In genomic region chr6:46637145-46637544, GRCh38 we compare ENCODE assay signal across 18 cellular contexts. TPM values are rescaled to one million over a fixed set of nuclear protein-coding genes. Genes with fewer than 3 reads are reported as not detected.
DNase-seq lines count a peak whose midpoint lies in the region; ATAC-seq, FAIRE-seq and TF ChIP-seq lines count a peak whose summit lies in the region.
"Had no signal": no experiment of that assay in that cellular context is flagged by ENCODE, and none has a peak within 500 bp of the region (broad histone marks: within the 10 kb centered on the region; RNA-seq: fewer than 3 reads in every experiment).

No MANE protein-coding gene starts in this region.

- TF ChIP-seq CTCF in MCF 10A (IDR thresholded peaks at IDR 0.05; ENCODE audit: unreplicated experiment) (no peak), breast epithelium (IDR thresholded peaks at IDR 0.05) (no peak), astrocyte (IDR thresholded peaks at IDR 0.05; ENCODE audit: insufficient read depth, low read depth, low read length) (no peak), foreskin fibroblast (IDR thresholded peaks at IDR 0.05; ENCODE audit: low read depth, low read length) (no peak), right lobe of liver (IDR thresholded peaks at IDR 0.05) (no peak)

- CTCF ChIA-PET in MCF 10A (lab: Yijun Ruan, JAX), result interaction anchor here (2.1 kb wide), 1 partner anchor 13 kb away, joined by 6 read pairs; no protein-coding TSS in a partner anchor

- TF ChIP-seq POLR2A in breast epithelium (IDR thresholded peaks at IDR 0.05), result no peak
- no peak for TF ChIP-seq POLR2A in right lobe of liver (IDR thresholded peaks at IDR 0.05)

- H3K9me3 ChIP-seq in breast epithelium, result no peaks in the 10 kb centered on the region
- no peaks in the 10 kb centered on the region for H3K9me3 ChIP-seq in astrocyte (ENCODE audit: insufficient read depth, low read depth, low read length)
- H3K9me3 ChIP-seq in right lobe of liver, result no peaks in the 10 kb centered on the region
- H3K9me3 ChIP-seq: heart right ventricle had no signal

- H3K4me1 ChIP-seq in breast epithelium (no peaks in the 10 kb centered on the region), astrocyte (ENCODE audit: insufficient read depth, low read length) (no peaks in the 10 kb centered on the region), right lobe of liver (peaks cover 0 to 5% (median 0%) of the 10 kb centered on the region in 4 donors)

- WGBS in right lobe of liver (ENCODE audit: insufficient coverage, low coverage, low lambda C conversion rate, missing lambda C conversion rate), result 68% methylated on average over 5 of the region's 5 CpGs

- no peak for FAIRE-seq in astrocyte (lab: Jason Lieb, UNC)

- H3K4me3 ChIP-seq in breast epithelium (no peak overlapping the region), astrocyte (ENCODE audit: insufficient read depth, low read depth, low read length) (no peak overlapping the region), foreskin fibroblast (ENCODE audit: low read depth in 1 of 2, low read length in 2 of 2) (no peak overlapping the region), right lobe of liver (no peak overlapping the region)
- H3K4me3 ChIP-seq: heart right ventricle had no signal

- no peaks in the 10 kb centered on the region for H3K27me3 Mint-ChIP-seq in MCF 10A (ENCODE audit: insufficient read depth, unreplicated experiment)
- H3K27me3 Mint-ChIP-seq in astrocyte (ENCODE audit: low read depth, unreplicated experiment), result no peaks in the 10 kb centered on the region

- H3K27ac ChIP-seq in breast epithelium, result no peak overlapping the region
- no peak overlapping the region for H3K27ac ChIP-seq in astrocyte (ENCODE audit: low read depth, low read length)
- no peak overlapping the region for H3K27ac ChIP-seq in right lobe of liver
- H3K27ac ChIP-seq: 22Rv1, heart right ventricle had no signal

- H3K36me3 ChIP-seq in breast epithelium (no peaks in the 10 kb centered on the region), astrocyte (ENCODE audit: insufficient read depth, low read length) (no peaks in the 10 kb centered on the region), right lobe of liver (no peaks in the 10 kb centered on the region)

- H3K4me3 Mint-ChIP-seq in MCF 10A (ENCODE audit: unreplicated experiment) (peak overlapping the region; percentile 44), astrocyte (ENCODE audit: unreplicated experiment) (no peak overlapping the region)
- H3K4me3 Mint-ChIP-seq: activated CD4-positive, alpha-beta memory T cell treated with anti-CD3 and anti-CD28 coated beads, Interleukin-2, amount 10 ng/mL, durations not matched to agents 7 days and 5 days; natural killer cell had no signal

- no peaks in the 10 kb centered on the region for H4K20me1 ChIP-seq in astrocyte (ENCODE audit: insufficient read depth, low read length)

- H3K4me2 ChIP-seq in astrocyte (ENCODE audit: low read length), result no peak overlapping the region

- H3K4me1 Mint-ChIP-seq in MCF 10A (ENCODE audit: insufficient read depth, unreplicated experiment) (peaks cover 30% of the 10 kb centered on the region), astrocyte (ENCODE audit: low read depth, unreplicated experiment) (peaks cover 3% of the 10 kb centered on the region)
- H3K4me1 Mint-ChIP-seq: activated CD4-positive, alpha-beta memory T cell treated with anti-CD3 and anti-CD28 coated beads, Interleukin-2, amount 10 ng/mL, durations not matched to agents 7 days and 5 days; natural killer cell had no signal

- H3K9me3 Mint-ChIP-seq in MCF 10A (ENCODE audit: unreplicated experiment), result no peaks in the 10 kb centered on the region
- no peaks in the 10 kb centered on the region for H3K9me3 Mint-ChIP-seq in astrocyte (ENCODE audit: unreplicated experiment)
- H3K9me3 Mint-ChIP-seq: activated CD4-positive, alpha-beta memory T cell treated with anti-CD3 and anti-CD28 coated beads, Interleukin-2, amount 10 ng/mL, durations not matched to agents 7 days and 5 days; activated T-helper 2 cell treated with anti-CD3 and anti-CD28 coated beads, Interferon-gamma antibody, Interleukin-2, Interleukin-4, amounts not matched to agents 10 μg/mL and 5 μg/mL and 100 μg/mL, durations not matched to agents 14 hours and 24 hours and 36 hours; natural killer cell had no signal

- H3K9ac ChIP-seq in astrocyte (ENCODE audit: low read length), result no peak overlapping the region

- H2AFZ ChIP-seq in astrocyte (ENCODE audit: low read depth, low read length), result no peak overlapping the region

- POLR2A ChIA-PET in MCF 10A (lab: Yijun Ruan, JAX), result interaction anchor here (0.8 to 8.1 kb wide), 6 partner anchors 10 to 407 kb away, joined by 3 to 168 read pairs (median 6); partner anchors contain the start of genes CYP39A1 and SLC25A27

- H3K36me3 Mint-ChIP-seq in MCF 10A (ENCODE audit: insufficient read depth, unreplicated experiment) (peaks cover 4% of the 10 kb centered on the region), astrocyte (ENCODE audit: low read depth, unreplicated experiment) (no peaks in the 10 kb centered on the region)
- H3K36me3 Mint-ChIP-seq: natural killer cell had no signal

- H3K27me3 ChIP-seq in breast epithelium (no peaks in the 10 kb centered on the region), astrocyte (ENCODE audit: insufficient read depth, low read length) (no peaks in the 10 kb centered on the region), right lobe of liver (no peaks in the 10 kb centered on the region)
- H3K27me3 ChIP-seq: heart right ventricle had no signal

- no peaks in the 10 kb centered on the region for H3K79me2 ChIP-seq in astrocyte (ENCODE audit: insufficient read depth, low read length)

- BruUV-seq in MCF 10A (replicated peaks; lab: Mats Ljungman, UMichigan), result no TSS peak

- H3K27ac Mint-ChIP-seq in MCF 10A (ENCODE audit: low read depth, unreplicated experiment), result peak overlapping the region; percentile 98
- H3K27ac Mint-ChIP-seq in astrocyte (ENCODE audit: unreplicated experiment), result no peak overlapping the region
- H3K27ac Mint-ChIP-seq: activated CD4-positive, alpha-beta memory T cell treated with anti-CD3 and anti-CD28 coated beads, Interleukin-2, amount 10 ng/mL, durations not matched to agents 7 days and 5 days; activated T-helper 2 cell treated with anti-CD3 and anti-CD28 coated beads, Interferon-gamma antibody, Interleukin-2, Interleukin-4, amounts not matched to agents 10 μg/mL and 5 μg/mL and 100 μg/mL, durations not matched to agents 14 hours and 24 hours and 36 hours; natural killer cell had no signal

- ATAC-seq in right lobe of liver, result no peak
- ATAC-seq: natural killer cell had no signal

- intact Hi-C loops in MCF 10A (cut with micrococcal nuclease), result loop anchor here (1.0 kb wide), 1 partner anchor 15 kb away; the partner anchor contains the start of genes CYP39A1 and SLC25A27
- intact Hi-C loops in breast epithelium (cut with DNase I; ENCODE audit: low total_unique reads), result no loop called here
- intact Hi-C loops in right lobe of liver (cut with DNase I), result no loop called here

- DNase-seq in MCF 10A (ENCODE audit: unreplicated experiment), result peak; percentile 96
- no peak for DNase-seq in breast epithelium (ENCODE audit: low spot score in 2 of 2)
- peak; percentile 4 for DNase-seq in astrocyte (ENCODE audit: low read depth)
- peak; percentile 15 to 89 for DNase-seq in foreskin fibroblast
- no peak for DNase-seq in right lobe of liver
- no peak for DNase-seq in A172 (ENCODE audit: low spot score)
- no peak for DNase-seq in GF-D8 (lab: John Stamatoyannopoulos, UW)
- no peak for DNase-seq in NCI-H748 (lab: John Stamatoyannopoulos, UW; ENCODE audit: unreplicated experiment)
- DNase-seq: activated CD4-positive, alpha-beta memory T cell treated with anti-CD3 and anti-CD28 coated beads, Interleukin-2, amount 10 ng/mL, durations not matched to agents 7 days and 5 days; COR-L47; effector CD4-positive, alpha-beta T cell; GOT3; heart right ventricle; natural killer cell; NCI-H2029; stimulated activated CD4-positive, alpha-beta T cell treated with anti-CD3 and anti-CD28 coated beads, Interleukin-4, amount 100 ng/mL, for 24 hours had no signal

RNA-seq across cellular contexts. Expression of gene CYP39A1, which starts 15.5 kb away (rescaled TPM):
- total RNA-seq in MCF 10A (2022) (7.2 and 7.4 TPM in 2 replicates), breast epithelium (10 to 100 TPM in 1 of 3 donors, 1 to 10 TPM in 2; 1.6 to 12.3 (median 6.9) TPM), astrocyte (0.72 and 0.84 TPM in 2 replicates), right lobe of liver (10 to 100 TPM; 21.2 to 59.7 (median 37.2) TPM)
- total RNA-seq in A172 (2014; rRNA removed; shearing (Covaris generic)), result not detected in 2 replicates
- total RNA-seq: activated CD4-positive, alpha-beta memory T cell treated with anti-CD3 and anti-CD28 coated beads, Interleukin-2, amount 10 ng/mL, durations not matched to agents 7 days and 5 days; activated T-helper 2 cell treated with anti-CD3 and anti-CD28 coated beads, Interferon-gamma antibody, Interleukin-2, Interleukin-4, amounts not matched to agents 10 μg/mL and 5 μg/mL and 100 μg/mL, durations not matched to agents 14 hours and 24 hours and 36 hours; natural killer cell had no signal

RNA-seq across cellular contexts. Expression of gene SLC25A27, which starts 15.6 kb away (rescaled TPM):
- total RNA-seq in MCF 10A (2022), result 21.7 and 36.9 TPM in 2 replicates
- total RNA-seq in breast epithelium, result 10 to 100 TPM; 27.0 to 81.7 (median 37.4) TPM
- 4.3 and 4.4 TPM in 2 replicates for total RNA-seq in astrocyte
- total RNA-seq in right lobe of liver, result 10 to 100 TPM in 5 of 6 experiments, 1 to 10 TPM in 1; 8.8 to 21.0 (median 14.2) TPM
- total RNA-seq in A172 (2014; rRNA removed; shearing (Covaris generic)), result 0.02 and 2.9 TPM in 2 replicates
- total RNA-seq: activated CD4-positive, alpha-beta memory T cell treated with anti-CD3 and anti-CD28 coated beads, Interleukin-2, amount 10 ng/mL, durations not matched to agents 7 days and 5 days had no signal

RNA-seq across cellular contexts. Expression of gene TDRD6, which starts 50.5 kb away (rescaled TPM):
- total RNA-seq in MCF 10A (2022), result 0.56 and 0.66 TPM in 2 replicates
- 1 to 10 TPM in 2 of 3 donors, under 1 TPM in 1; 0.66 to 2.5 (median 1.1) TPM for total RNA-seq in breast epithelium
- total RNA-seq in astrocyte, result 0.02 TPM in 1 of 2 replicates, not detected in the other
- total RNA-seq in right lobe of liver, result 1 to 10 TPM in 2 of 6 experiments, under 1 TPM in 4; 0.13 to 1.4 (median 0.72) TPM
- total RNA-seq in A172 (2014; rRNA removed; shearing (Covaris generic)), result not detected in 2 replicates
- total RNA-seq: activated CD4-positive, alpha-beta memory T cell treated with anti-CD3 and anti-CD28 coated beads, Interleukin-2, amount 10 ng/mL, durations not matched to agents 7 days and 5 days; activated T-helper 2 cell treated with anti-CD3 and anti-CD28 coated beads, Interferon-gamma antibody, Interleukin-2, Interleukin-4, amounts not matched to agents 10 μg/mL and 5 μg/mL and 100 μg/mL, durations not matched to agents 14 hours and 24 hours and 36 hours; natural killer cell had no signal

Comparison
In these comparisons a context has a peak if more than half of its experiments do, and no peak if none do; other contexts are left out.
1. DNase-seq: peak in MCF 10A (single experiment), astrocyte (single experiment) and foreskin fibroblast (2 of 2); none in breast epithelium (0 of 2), right lobe of liver (0 of 3), A172 (single experiment), GF-D8 (single experiment) and NCI-H748 (single experiment).